16 cellular contexts compared by ENCODE assay signal in genomic region chr6:15305909-15306308, GRCh38.
DNase-seq lines count a peak whose midpoint lies in the region; ATAC-seq and TF ChIP-seq lines count a peak whose summit lies in the region.
"Had no signal": no experiment of that assay in that cellular context is flagged by ENCODE, and none has a peak within 500 bp of the region (broad histone marks: within the 10 kb centered on the region; RNA-seq: fewer than 3 reads in every experiment).

No MANE protein-coding gene starts in this region.

- peak overlapping the region in 10 of 11 experiments; percentile 25 to 68 (median 58); a peak in 15 of 22 replicates for H3K9ac ChIP-seq in BLaER1 treated with 17β-estradiol and CSF1 and Interleukin-3, amounts not matched to agents 10 nM and 100 nM
- peak overlapping the region; percentile 33; the same call in 1 of the 2 replicates for H3K9ac ChIP-seq in KMS-11

- H3K4me1 ChIP-seq in BLaER1 treated with 17β-estradiol and CSF1 and Interleukin-3, amounts not matched to agents 10 nM and 100 nM: peaks cover 96 to 100% (median 99%) of the 10 kb centered on the region in 10 experiments
- H3K4me1 ChIP-seq in KMS-11 (ENCODE audit: low read depth, poor library complexity, severe bottlenecking): peaks cover 53% of the 10 kb centered on the region

- H4K20me1 ChIP-seq in BLaER1 treated with 17β-estradiol and CSF1 and Interleukin-3, amounts not matched to agents 10 nM and 100 nM: peaks cover 0 to 99% (median 10%) of the 10 kb centered on the region in 11 experiments; a peak in 11 of 22 replicates
- H4K20me1 ChIP-seq in KMS-11 (ENCODE audit: insufficient read depth): no peaks in the 10 kb centered on the region

- TF ChIP-seq CTCF in KMS-11 (conservative IDR thresholded peaks at IDR 0.05; ENCODE audit: low read depth, low read length): no peak

- peaks cover 4% of the 10 kb centered on the region for H3K36me3 Mint-ChIP-seq in effector memory CD8-positive, alpha-beta T cell (ENCODE audit: insufficient read depth)

- peaks cover 42% of the 10 kb centered on the region; the same call in 1 of the 2 replicates for H3K79me2 ChIP-seq in KMS-11 (ENCODE audit: insufficient read depth, low read depth)

- no peaks in the 10 kb centered on the region for H3K27me3 Mint-ChIP-seq in effector memory CD8-positive, alpha-beta T cell

- H3K4me3 ChIP-seq in BLaER1 treated with 17β-estradiol and CSF1 and Interleukin-3, amounts not matched to agents 10 nM and 100 nM: no peak overlapping the region
- no peak overlapping the region for H3K4me3 ChIP-seq in KMS-11 (IDR thresholded peaks at IDR 0.05; ENCODE audit: insufficient read depth, low read depth, low read length)
- H3K4me3 ChIP-seq: dorsolateral prefrontal cortex had no signal

- DNase-seq in effector memory CD8-positive, alpha-beta T cell: no peak
- DNase-seq in HUDEP-2 (lab: John Stamatoyannopoulos, UW; ENCODE audit: unreplicated experiment in 76 of 76): no peak
- DNase-seq in cerebellum (ENCODE audit: low spot score): no peak
- no peak for DNase-seq in stimulated activated CD8-positive, alpha-beta memory T cell treated with anti-CD3 and anti-CD28 coated beads, Interleukin-4, amount 100 ng/mL, for 48 hours
- DNase-seq in NCI-H748 treated with DMSO at 0.1 percent for 48 hours (lab: John Stamatoyannopoulos, UW): no peak
- DNase-seq: activated CD4-positive, alpha-beta T cell treated with anti-CD3 and anti-CD28 coated beads, Interleukin-2, amount 50 U/mL, for 4 hours; aorta; C1 segment of cervical spinal cord; dorsolateral prefrontal cortex; foreskin fibroblast; GOT3; NCI-H2081 treated with DMSO at 0.1 percent for 48 hours; stimulated activated CD4-positive, alpha-beta T cell treated with anti-CD3 and anti-CD28 coated beads, Interleukin-4, amount 100 ng/mL, for 1 hour had no signal

- no peaks in the 10 kb centered on the region for H3K27me3 ChIP-seq in BLaER1 treated with 17β-estradiol and CSF1 and Interleukin-3, amounts not matched to agents 10 nM and 100 nM
- H3K27me3 ChIP-seq in KMS-11 (ENCODE audit: insufficient read depth, low read depth): no peaks in the 10 kb centered on the region
- H3K27me3 ChIP-seq: dorsolateral prefrontal cortex had no signal

- peak; percentile 43 for ATAC-seq in GM18867 (IDR thresholded peaks at IDR 0.05; ENCODE audit: unreplicated experiment)
- no peak for ATAC-seq in effector memory CD8-positive, alpha-beta T cell (replicated peaks)

- peak overlapping the region; percentile 11 to 80 (median 73); a peak in 20 of 22 replicates for H3K27ac ChIP-seq in BLaER1 treated with 17β-estradiol and CSF1 and Interleukin-3, amounts not matched to agents 10 nM and 100 nM
- peak overlapping the region; percentile 59; the same call in 1 of the 2 replicates for H3K27ac ChIP-seq in KMS-11

- no peak overlapping the region for H2AFZ ChIP-seq in KMS-11 (ENCODE audit: low read depth)

- H3K9me3 ChIP-seq in BLaER1 treated with 17β-estradiol and CSF1 and Interleukin-3, amounts not matched to agents 10 nM and 100 nM (replicated peaks in 1 of 11): no peaks in the 10 kb centered on the region

- H3K4me2 ChIP-seq in BLaER1 treated with 17β-estradiol and CSF1 and Interleukin-3, amounts not matched to agents 10 nM and 100 nM: peak overlapping the region; percentile 64 to 96 (median 79)
- peak overlapping the region; percentile 47 for H3K4me2 ChIP-seq in KMS-11

- peaks cover 0 to 20% (median 4%) of the 10 kb centered on the region in 11 experiments; a peak in 5 of 22 replicates for H3K36me3 ChIP-seq in BLaER1 treated with 17β-estradiol and CSF1 and Interleukin-3, amounts not matched to agents 10 nM and 100 nM
- no peaks in the 10 kb centered on the region for H3K36me3 ChIP-seq in KMS-11 (ENCODE audit: insufficient read depth)

- H3K4me1 Mint-ChIP-seq in effector memory CD8-positive, alpha-beta T cell (ENCODE audit: low read depth in 2 of 2): peaks cover 49 to 54% of the 10 kb centered on the region in 2 donors

- peak overlapping the region; percentile 81 to 88 for H3K27ac Mint-ChIP-seq in effector memory CD8-positive, alpha-beta T cell

- H3K9me3 Mint-ChIP-seq in effector memory CD8-positive, alpha-beta T cell: no peaks in the 10 kb centered on the region

- peak overlapping the region; percentile 53 to 68 for H3K4me3 Mint-ChIP-seq in effector memory CD8-positive, alpha-beta T cell
